ENCODE assay signal across 11 cellular contexts in genomic region chrX:138938003-138938402, GRCh38.
"Had no signal": no experiment of that assay in that cellular context is flagged by ENCODE, and none has a peak within 500 bp of the region (broad histone marks: within the 10 kb centered on the region; RNA-seq: fewer than 3 reads in every experiment).

No MANE protein-coding gene starts in this region.

- H2AFZ ChIP-seq: GM23248, GM23338 had no signal

- H3K9me3 Mint-ChIP-seq: GM23338 had no signal

- H3K27ac ChIP-seq: GM23248 had no signal

- H3K9ac ChIP-seq: GM23248 had no signal

- ATAC-seq: GM23338, HCT116 had no signal

- H3K4me2 ChIP-seq: GM23338 had no signal

- H3K36me3 ChIP-seq: HAP-1 had no signal

- DNase-seq: GM23248, GOT3, H7, H9, HCEC 1CT, HFFc6 had no signal

- H3K9me3 ChIP-seq: HAP-1 had no signal

- H3K27ac Mint-ChIP-seq: GM23338, H9, HFFc6 had no signal

- FAIRE-seq: H1, H54 had no signal

- H3K4me3 ChIP-seq: GM23248, GM23338, HAP-1 had no signal

- H3K4me3 Mint-ChIP-seq: GM23338, H9, HFFc6 had no signal

- H3K4me1 ChIP-seq: HAP-1 had no signal
